ENCODE assay signal across 2 cellular contexts in the genomic region with DNA sequence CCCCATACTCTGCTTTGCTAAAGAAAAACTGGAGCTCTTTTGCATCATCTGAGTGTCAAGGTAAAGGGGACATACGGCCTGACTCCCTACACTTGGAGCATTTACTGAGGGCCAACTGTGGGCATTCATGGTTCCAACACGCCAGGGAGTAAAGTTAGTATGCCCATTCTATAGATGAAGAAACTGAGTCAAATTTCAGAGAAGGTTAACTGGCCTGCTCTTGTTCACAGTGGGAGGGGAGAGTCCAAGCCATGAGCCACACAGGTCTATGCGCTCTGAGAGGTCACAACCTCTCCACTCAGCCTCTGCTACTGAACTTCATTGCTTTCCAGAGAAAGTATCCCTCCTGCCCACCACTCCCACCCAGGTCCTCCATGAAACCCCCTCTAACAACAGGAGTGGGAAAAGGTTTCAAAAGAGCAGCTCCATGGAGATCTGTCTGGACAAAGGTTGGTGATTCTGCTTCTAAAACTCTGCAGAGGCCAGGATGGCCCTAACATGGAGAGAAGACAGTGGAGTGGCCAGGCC.
TF ChIP-seq lines count a peak whose summit lies in the region.

No MANE protein-coding gene starts in this region.

TF ChIP-seq in K562, 482 proteins besides CTCF, POLR2A, EP300 and RAD21:
- TF ChIP-seq BCOR (IDR thresholded peaks at IDR 0.05): peak; percentile 24; the same call in 1 of the 2 replicates
- TF ChIP-seq ZFP36 (IDR thresholded peaks at IDR 0.05; ENCODE audit: low read depth, low read length, partially characterized antibody): no peak
- peak; percentile 66 for TF ChIP-seq RBM25 (IDR thresholded peaks at IDR 0.05; ENCODE audit: low read depth, low read length, severe bottlenecking)

TF ChIP-seq in liver, 16 proteins besides CTCF, POLR2A, EP300 and RAD21:
- TF ChIP-seq RXRA (IDR thresholded peaks at IDR 0.05) (no peak), EGR1 (IDR thresholded peaks at IDR 0.05; ENCODE audit: low read depth in 2 of 2) (no peak), TAF1 (conservative IDR thresholded peaks at IDR 0.05) (no peak), NR2F2 (IDR thresholded peaks at IDR 0.05) (no peak)
